ENCODE assay signal across 7 cellular contexts in the genomic region with DNA sequence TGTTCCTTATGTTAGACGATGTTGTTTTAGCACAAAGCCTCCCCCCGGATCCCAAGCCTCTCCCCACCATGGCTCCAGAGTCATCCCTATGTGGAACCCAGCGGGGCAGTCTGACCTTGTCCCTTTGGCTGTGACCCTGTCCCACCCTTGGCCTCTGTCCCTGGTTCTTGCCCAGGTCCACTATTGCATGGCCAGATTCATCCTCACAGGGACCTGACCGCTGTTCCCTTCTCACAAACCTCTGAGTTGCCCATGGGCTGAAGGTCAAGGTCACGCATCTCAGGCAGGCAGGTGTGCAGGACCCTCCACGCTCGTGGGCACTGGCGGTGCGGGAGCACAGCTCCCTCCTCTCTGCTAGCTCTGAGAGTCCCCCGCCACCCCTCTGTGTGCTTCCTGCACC. TPM values are rescaled to one million over a fixed set of nuclear protein-coding genes. Genes with fewer than 3 reads are reported as not detected.
DNase-seq lines count a peak whose midpoint lies in the region; ATAC-seq, FAIRE-seq and TF ChIP-seq lines count a peak whose summit lies in the region.

No MANE protein-coding gene starts in this region.

- no peak for FAIRE-seq in endothelial cell of umbilical vein (lab: Jason Lieb, UNC)
- no peak for FAIRE-seq in pancreas (lab: Jason Lieb, UNC)

- peaks cover 26% of the 10 kb centered on the region for H3K4me1 ChIP-seq in OCI-LY3 (ENCODE audit: low read length)
- peaks cover 92% of the 10 kb centered on the region for H3K4me1 ChIP-seq in endothelial cell of umbilical vein (ENCODE audit: control insufficient read depth, extremely low read depth, insufficient read depth, low read length)
- peaks cover 8 to 74% (median 17%) of the 10 kb centered on the region in 3 donors for H3K4me1 ChIP-seq in pancreas

- no peaks in the 10 kb centered on the region for H3K9me1 ChIP-seq in endothelial cell of umbilical vein (replicated peaks; ENCODE audit: control insufficient read depth, extremely low read depth, insufficient read depth, low read length)

- TF ChIP-seq CTCF in GM12875 (IDR thresholded peaks at IDR 0.05; ENCODE audit: borderline replicate concordance, insufficient read depth, low read depth, low read length) (no peak), OCI-LY3 (IDR thresholded peaks at IDR 0.05; ENCODE audit: low read depth, low read length) (no peak), endothelial cell of umbilical vein (IDR thresholded peaks at IDR 0.05; ENCODE audit: extremely low read depth in 1 of 2, insufficient read depth in 1 of 2, low read depth in 1 of 2, low read length in 2 of 2) (no peak), pancreas (IDR thresholded peaks at IDR 0.05) (no peak)

- no peak overlapping the region for H2AFZ ChIP-seq in OCI-LY3 (ENCODE audit: low read depth, low read length)
- H2AFZ ChIP-seq in endothelial cell of umbilical vein (ENCODE audit: low read depth, low read length): no peak overlapping the region

- no peaks in the 10 kb centered on the region for H3K36me3 ChIP-seq in OCI-LY3 (replicated peaks; ENCODE audit: low read depth, low read length)
- no peaks in the 10 kb centered on the region for H3K36me3 ChIP-seq in endothelial cell of umbilical vein (ENCODE audit: control insufficient read depth in 2 of 2, extremely low read depth in 1 of 2, insufficient read depth in 2 of 2, low read length in 2 of 2)
- H3K36me3 ChIP-seq in pancreas: no peaks in the 10 kb centered on the region

- H3K27ac ChIP-seq in OCI-LY3 (ENCODE audit: low read length) (no peak overlapping the region), endothelial cell of umbilical vein (ENCODE audit: insufficient read depth, low read depth, low read length) (peak overlapping the region; percentile 84), pancreas (peak overlapping the region; percentile 7 to 73 (median 50))

- H3K9ac ChIP-seq in OCI-LY3 (ENCODE audit: low read length): no peak overlapping the region
- peak overlapping the region; percentile 10 for H3K9ac ChIP-seq in endothelial cell of umbilical vein (replicated peaks; ENCODE audit: extremely low read depth, insufficient read depth, low read length)

- H4K20me1 ChIP-seq in OCI-LY3 (ENCODE audit: insufficient read depth, low read length) (peaks cover 10% of the 10 kb centered on the region), endothelial cell of umbilical vein (replicated peaks; ENCODE audit: control insufficient read depth, extremely low read depth, insufficient read depth, low read length) (no peaks in the 10 kb centered on the region)

- no peaks in the 10 kb centered on the region for H3K9me3 ChIP-seq in OCI-LY3 (ENCODE audit: insufficient read depth, low read length)
- H3K9me3 ChIP-seq in endothelial cell of umbilical vein (replicated peaks; ENCODE audit: control insufficient read depth, insufficient read depth, low read length): no peaks in the 10 kb centered on the region
- no peaks in the 10 kb centered on the region for H3K9me3 ChIP-seq in pancreas

- 75 to 97% methylated on average over 8 to 10 of the region's 10 CpGs for WGBS in pancreas, 2 donors

- H3K4me3 ChIP-seq in GM12875 (ENCODE audit: low read depth, low read length) (peak overlapping the region; percentile 6), OCI-LY3 (ENCODE audit: low read length) (peak overlapping the region; percentile 57), endothelial cell of umbilical vein (replicated peaks in 1 of 3; ENCODE audit: insufficient read depth in 1 of 3, low read depth in 1 of 3, low read length in 3 of 3) (no peak overlapping the region), pancreas (no peak overlapping the region)

- peak; percentile 41 for TF ChIP-seq POLR2A in endothelial cell of umbilical vein (IDR thresholded peaks at IDR 0.05; ENCODE audit: low read depth, low read length)

- ATAC-seq in pancreas: no peak

- no TSS peak for BruUV-seq in endothelial cell of umbilical vein (replicated peaks; lab: Mats Ljungman, UMichigan)

- H3K79me2 ChIP-seq in OCI-LY3 (ENCODE audit: low read length) (no peaks in the 10 kb centered on the region), endothelial cell of umbilical vein (ENCODE audit: control insufficient read depth, insufficient read depth, low read length) (peaks cover 91% of the 10 kb centered on the region)

- H3K27me3 ChIP-seq in OCI-LY3 (ENCODE audit: low read depth, low read length): peaks cover 10% of the 10 kb centered on the region
- H3K27me3 ChIP-seq in endothelial cell of umbilical vein (ENCODE audit: control insufficient read depth in 2 of 2, insufficient read depth in 2 of 2, low read length in 2 of 2): no peaks in the 10 kb centered on the region
- H3K27me3 ChIP-seq in pancreas: no peaks in the 10 kb centered on the region

- CTCF ChIA-PET in endothelial cell of umbilical vein (lab: Charles Lee): interaction anchor here (1.1 to 1.9 kb wide), 4 partner anchors 33 to 63 kb away, joined by 5 to 18 read pairs (median 6); no protein-coding TSS in a partner anchor

- peak overlapping the region; percentile 80 for H3K4me2 ChIP-seq in OCI-LY3 (ENCODE audit: low read length)
- H3K4me2 ChIP-seq in endothelial cell of umbilical vein (ENCODE audit: insufficient read depth, low read length): peak overlapping the region; percentile 11

- DNase-seq in endothelial cell of umbilical vein (ENCODE audit: low read depth, low spot score) (no peak), pancreas (peak in 2 of 6 donors; percentile 41 to 47), NCI-H2171 (lab: John Stamatoyannopoulos, UW) (no peak), CD1c-positive myeloid dendritic cell (ENCODE audit: extremely low spot score) (no peak), NCI-H82 treated with DMSO at 0.1 percent for 48 hours (lab: John Stamatoyannopoulos, UW; ENCODE audit: unreplicated experiment) (no peak)

- POLR2A ChIA-PET in endothelial cell of umbilical vein (lab: Charles Lee): interaction anchor here (1.6 kb wide), 1 partner anchor 35 kb away, joined by 4 read pairs; no protein-coding TSS in a partner anchor

- dilution Hi-C loops in endothelial cell of umbilical vein (cut with MboI; ENCODE audit: extremely low pct_ligation_motif_present, low sequenced_read_pairs): no loop called here

- intact Hi-C loops in endothelial cell of umbilical vein (cut with micrococcal nuclease) (loop anchor here (1.0 kb wide), 3 partner anchors 21 to 86 kb away; no protein-coding TSS in a partner anchor), pancreas (cut with DNase I) (no loop called here)

TF ChIP-seq in endothelial cell of umbilical vein, 7 proteins besides CTCF, POLR2A, EP300 and RAD21:
- TF ChIP-seq JUN (IDR thresholded peaks at IDR 0.05; ENCODE audit: borderline replicate concordance, insufficient read depth, insufficient read length, low read depth) (no peak), MYC (IDR thresholded peaks at IDR 0.05; ENCODE audit: low read depth, low read length) (no peak), GATA2 (IDR thresholded peaks at IDR 0.05; ENCODE audit: insufficient read depth, insufficient read length, low read depth, low read length) (no peak), EZH2 (IDR thresholded peaks at IDR 0.05; ENCODE audit: borderline replicate concordance, low read depth, low read length, severe bottlenecking) (no peak), FOS (IDR thresholded peaks at IDR 0.05; ENCODE audit: borderline replicate concordance, insufficient read depth, low read length) (no peak), POLR2AphosphoS5 (IDR thresholded peaks at IDR 0.05; ENCODE audit: insufficient read depth, low read depth, low read length) (no peak)
- TF ChIP-seq, protein P1, sequence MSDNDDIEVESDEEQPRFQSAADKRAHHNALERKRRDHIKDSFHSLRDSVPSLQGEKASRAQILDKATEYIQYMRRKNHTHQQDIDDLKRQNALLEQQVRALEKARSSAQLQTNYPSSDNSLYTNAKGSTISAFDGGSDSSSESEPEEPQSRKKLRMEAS (IDR thresholded peaks at IDR 0.05; ENCODE audit: insufficient read depth, insufficient read length): no peak
TF ChIP-seq in endothelial cell of umbilical vein: peak in this region for 0.

RNA-seq across cellular contexts. Expression of a gene that starts 39.0 kb away (rescaled TPM):
- 129 and 131 TPM in 2 replicates for total RNA-seq in endothelial cell of umbilical vein
- polyA plus RNA-seq in endothelial cell of umbilical vein: 105 and 141 TPM in 2 replicates
- 167 and 188 TPM in 2 replicates for polyA plus RNA-seq in endothelial cell of umbilical vein (2011; cell fraction: cytosol; rRNA removed)
- polyA plus RNA-seq in endothelial cell of umbilical vein (2011; cell fraction: nucleus; rRNA removed): 209 and 215 TPM in 2 replicates
- polyA plus RNA-seq in endothelial cell of umbilical vein (2012): 113 and 163 TPM in 2 replicates
- 216 and 282 TPM in 2 replicates for polyA minus RNA-seq in endothelial cell of umbilical vein
- polyA minus RNA-seq in endothelial cell of umbilical vein (2011; cell fraction: cytosol; rRNA and poly(A)+ RNA removed): 26.9 TPM
- polyA minus RNA-seq in endothelial cell of umbilical vein (2011; cell fraction: nucleus; rRNA and poly(A)+ RNA removed): 113 and 114 TPM in 2 replicates
- total RNA-seq in pancreas: 10 to 100 TPM; 17.1 to 35.9 (median 20.5) TPM
- 10 to 100 TPM; 15.5 to 16.5 TPM for polyA plus RNA-seq in pancreas

Comparison
In these comparisons a context has a peak if more than half of its experiments do, and no peak if none do; other contexts are left out.
1. H3K4me3 ChIP-seq: peak in GM12875 (single experiment) and OCI-LY3 (single experiment); none in endothelial cell of umbilical vein (0 of 3) and pancreas (0 of 4).